ENCODE assay signal across 1 cellular context in the genomic region with DNA sequence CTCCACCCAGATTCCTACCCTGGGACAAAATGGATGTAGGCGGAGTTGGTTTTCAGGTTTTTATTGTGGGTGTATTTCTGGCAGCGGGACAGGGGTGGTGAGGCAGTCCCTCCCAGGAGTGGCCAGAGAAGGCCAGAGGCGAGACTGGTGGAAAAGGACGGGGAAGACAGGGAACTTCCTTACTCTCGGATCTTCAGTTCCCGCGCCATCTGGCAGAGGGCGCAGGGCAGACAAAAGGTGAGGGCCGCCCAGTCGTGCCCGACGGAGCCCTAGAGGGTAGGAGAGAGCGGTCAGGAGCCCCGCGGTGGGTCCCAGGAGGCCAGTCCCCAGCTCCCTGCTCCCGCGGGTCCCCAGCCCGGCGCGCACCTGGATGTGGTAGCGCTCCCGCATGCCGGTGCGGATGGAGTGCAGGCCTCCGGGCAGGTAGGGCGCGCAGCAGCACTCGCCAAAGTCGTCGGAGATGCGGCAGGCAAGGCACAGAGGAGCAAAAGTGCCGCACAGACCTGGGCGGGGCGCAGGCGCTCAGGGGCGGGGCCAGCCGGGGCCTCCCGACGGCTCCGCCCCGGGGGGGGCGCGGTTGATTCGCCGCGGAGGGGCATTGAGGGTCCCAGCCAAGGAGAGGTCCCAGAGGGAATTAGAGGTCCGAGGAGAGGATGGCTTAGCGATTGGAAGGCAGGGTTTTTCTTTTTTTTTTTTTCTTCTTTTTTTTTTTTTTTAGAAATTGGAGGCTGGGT.
TF ChIP-seq lines count a peak whose summit lies in the region.

No MANE protein-coding gene starts in this region.

TF ChIP-seq in HepG2, 621 proteins besides CTCF, POLR2A, EP300 and RAD21 (continues in another document):
- TF ChIP-seq HNRNPK (IDR thresholded peaks at IDR 0.05; ENCODE audit: low read depth, low read length, poor library complexity, severe bottlenecking) (no peak), TBX3 (IDR thresholded peaks at IDR 0.05; ENCODE audit: borderline replicate concordance) (no peak), ZNF616 (CRISPR knock-in tag; IDR thresholded peaks at IDR 0.05; ENCODE audit: low read depth) (no peak), ZFP90 (CRISPR knock-in tag; IDR thresholded peaks at IDR 0.05; ENCODE audit: borderline replicate concordance) (no peak), NR2C2 (CRISPR knock-in tag; IDR thresholded peaks at IDR 0.05; ENCODE audit: borderline replicate concordance) (no peak), NFATC3 (CRISPR knock-in tag; IDR thresholded peaks at IDR 0.05) (0 out of 2 replicates have a peak, but pooled peaks have one; percentile 63), ZNF788 (CRISPR knock-in tag; IDR thresholded peaks at IDR 0.05; ENCODE audit: borderline replicate concordance) (peak; percentile 26; the same call in 1 of the 2 replicates), RFX3 (CRISPR knock-in tag; IDR thresholded peaks at IDR 0.05) (no peak), KLF12 (CRISPR knock-in tag; IDR thresholded peaks at IDR 0.05; ENCODE audit: borderline replicate concordance) (no peak), KLF16 (CRISPR knock-in tag; IDR thresholded peaks at IDR 0.05) (no peak; a peak in 1 of 4 replicates), SIN3B (IDR thresholded peaks at IDR 0.05; ENCODE audit: low read length) (no peak), STAT5B (CRISPR knock-in tag; IDR thresholded peaks at IDR 0.05) (no peak), ZNF34 (CRISPR knock-in tag; IDR thresholded peaks at IDR 0.05; ENCODE audit: borderline replicate concordance) (0 out of 2 replicates have a peak, but pooled peaks have one; percentile 43), ZNF703 (CRISPR knock-in tag; IDR thresholded peaks at IDR 0.05; ENCODE audit: borderline replicate concordance) (no peak), ZNF737 (CRISPR knock-in tag; IDR thresholded peaks at IDR 0.05; ENCODE audit: borderline replicate concordance) (no peak), ZNF589 (CRISPR knock-in tag; conservative IDR thresholded peaks at IDR 0.05) (no peak), NCOA1 (CRISPR knock-in tag; IDR thresholded peaks at IDR 0.05) (no peak)
- TF ChIP-seq, protein P1, sequence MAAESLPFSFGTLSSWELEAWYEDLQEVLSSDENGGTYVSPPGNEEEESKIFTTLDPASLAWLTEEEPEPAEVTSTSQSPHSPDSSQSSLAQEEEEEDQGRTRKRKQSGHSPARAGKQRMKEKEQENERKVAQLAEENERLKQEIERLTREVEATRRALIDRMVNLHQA (CRISPR knock-in tag; IDR thresholded peaks at IDR 0.05) = no peak
- TF ChIP-seq, protein P2, sequence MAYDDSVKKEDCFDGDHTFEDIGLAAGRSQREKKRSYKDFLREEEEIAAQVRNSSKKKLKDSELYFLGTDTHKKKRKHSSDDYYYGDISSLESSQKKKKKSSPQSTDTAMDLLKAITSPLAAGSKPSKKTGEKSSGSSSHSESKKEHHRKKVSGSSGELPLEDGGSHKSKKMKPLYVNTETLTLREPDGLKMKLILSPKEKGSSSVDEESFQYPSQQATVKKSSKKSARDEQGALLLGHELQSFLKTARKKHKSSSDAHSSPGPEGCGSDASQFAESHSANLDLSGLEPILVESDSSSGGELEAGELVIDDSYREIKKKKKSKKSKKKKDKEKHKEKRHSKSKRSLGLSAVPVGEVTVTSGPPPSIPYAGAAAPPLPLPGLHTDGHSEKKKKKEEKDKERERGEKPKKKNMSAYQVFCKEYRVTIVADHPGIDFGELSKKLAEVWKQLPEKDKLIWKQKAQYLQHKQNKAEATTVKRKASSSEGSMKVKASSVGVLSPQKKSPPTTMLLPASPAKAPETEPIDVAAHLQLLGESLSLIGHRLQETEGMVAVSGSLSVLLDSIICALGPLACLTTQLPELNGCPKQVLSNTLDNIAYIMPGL (CRISPR knock-in tag; IDR thresholded peaks at IDR 0.05; ENCODE audit: borderline replicate concordance in 1 of 2, low read depth in 1 of 2) = peak; percentile 62 to 74; a peak in 3 of 4 replicates
- TF ChIP-seq, protein P3, sequence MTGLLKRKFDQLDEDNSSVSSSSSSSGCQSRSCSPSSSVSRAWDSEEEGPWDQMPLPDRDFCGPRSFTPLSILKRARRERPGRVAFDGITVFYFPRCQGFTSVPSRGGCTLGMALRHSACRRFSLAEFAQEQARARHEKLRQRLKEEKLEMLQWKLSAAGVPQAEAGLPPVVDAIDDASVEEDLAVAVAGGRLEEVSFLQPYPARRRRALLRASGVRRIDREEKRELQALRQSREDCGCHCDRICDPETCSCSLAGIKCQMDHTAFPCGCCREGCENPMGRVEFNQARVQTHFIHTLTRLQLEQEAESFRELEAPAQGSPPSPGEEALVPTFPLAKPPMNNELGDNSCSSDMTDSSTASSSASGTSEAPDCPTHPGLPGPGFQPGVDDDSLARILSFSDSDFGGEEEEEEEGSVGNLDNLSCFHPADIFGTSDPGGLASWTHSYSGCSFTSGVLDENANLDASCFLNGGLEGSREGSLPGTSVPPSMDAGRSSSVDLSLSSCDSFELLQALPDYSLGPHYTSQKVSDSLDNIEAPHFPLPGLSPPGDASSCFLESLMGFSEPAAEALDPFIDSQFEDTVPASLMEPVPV (CRISPR knock-in tag; IDR thresholded peaks at IDR 0.05) = no peak
- TF ChIP-seq, protein P4, sequence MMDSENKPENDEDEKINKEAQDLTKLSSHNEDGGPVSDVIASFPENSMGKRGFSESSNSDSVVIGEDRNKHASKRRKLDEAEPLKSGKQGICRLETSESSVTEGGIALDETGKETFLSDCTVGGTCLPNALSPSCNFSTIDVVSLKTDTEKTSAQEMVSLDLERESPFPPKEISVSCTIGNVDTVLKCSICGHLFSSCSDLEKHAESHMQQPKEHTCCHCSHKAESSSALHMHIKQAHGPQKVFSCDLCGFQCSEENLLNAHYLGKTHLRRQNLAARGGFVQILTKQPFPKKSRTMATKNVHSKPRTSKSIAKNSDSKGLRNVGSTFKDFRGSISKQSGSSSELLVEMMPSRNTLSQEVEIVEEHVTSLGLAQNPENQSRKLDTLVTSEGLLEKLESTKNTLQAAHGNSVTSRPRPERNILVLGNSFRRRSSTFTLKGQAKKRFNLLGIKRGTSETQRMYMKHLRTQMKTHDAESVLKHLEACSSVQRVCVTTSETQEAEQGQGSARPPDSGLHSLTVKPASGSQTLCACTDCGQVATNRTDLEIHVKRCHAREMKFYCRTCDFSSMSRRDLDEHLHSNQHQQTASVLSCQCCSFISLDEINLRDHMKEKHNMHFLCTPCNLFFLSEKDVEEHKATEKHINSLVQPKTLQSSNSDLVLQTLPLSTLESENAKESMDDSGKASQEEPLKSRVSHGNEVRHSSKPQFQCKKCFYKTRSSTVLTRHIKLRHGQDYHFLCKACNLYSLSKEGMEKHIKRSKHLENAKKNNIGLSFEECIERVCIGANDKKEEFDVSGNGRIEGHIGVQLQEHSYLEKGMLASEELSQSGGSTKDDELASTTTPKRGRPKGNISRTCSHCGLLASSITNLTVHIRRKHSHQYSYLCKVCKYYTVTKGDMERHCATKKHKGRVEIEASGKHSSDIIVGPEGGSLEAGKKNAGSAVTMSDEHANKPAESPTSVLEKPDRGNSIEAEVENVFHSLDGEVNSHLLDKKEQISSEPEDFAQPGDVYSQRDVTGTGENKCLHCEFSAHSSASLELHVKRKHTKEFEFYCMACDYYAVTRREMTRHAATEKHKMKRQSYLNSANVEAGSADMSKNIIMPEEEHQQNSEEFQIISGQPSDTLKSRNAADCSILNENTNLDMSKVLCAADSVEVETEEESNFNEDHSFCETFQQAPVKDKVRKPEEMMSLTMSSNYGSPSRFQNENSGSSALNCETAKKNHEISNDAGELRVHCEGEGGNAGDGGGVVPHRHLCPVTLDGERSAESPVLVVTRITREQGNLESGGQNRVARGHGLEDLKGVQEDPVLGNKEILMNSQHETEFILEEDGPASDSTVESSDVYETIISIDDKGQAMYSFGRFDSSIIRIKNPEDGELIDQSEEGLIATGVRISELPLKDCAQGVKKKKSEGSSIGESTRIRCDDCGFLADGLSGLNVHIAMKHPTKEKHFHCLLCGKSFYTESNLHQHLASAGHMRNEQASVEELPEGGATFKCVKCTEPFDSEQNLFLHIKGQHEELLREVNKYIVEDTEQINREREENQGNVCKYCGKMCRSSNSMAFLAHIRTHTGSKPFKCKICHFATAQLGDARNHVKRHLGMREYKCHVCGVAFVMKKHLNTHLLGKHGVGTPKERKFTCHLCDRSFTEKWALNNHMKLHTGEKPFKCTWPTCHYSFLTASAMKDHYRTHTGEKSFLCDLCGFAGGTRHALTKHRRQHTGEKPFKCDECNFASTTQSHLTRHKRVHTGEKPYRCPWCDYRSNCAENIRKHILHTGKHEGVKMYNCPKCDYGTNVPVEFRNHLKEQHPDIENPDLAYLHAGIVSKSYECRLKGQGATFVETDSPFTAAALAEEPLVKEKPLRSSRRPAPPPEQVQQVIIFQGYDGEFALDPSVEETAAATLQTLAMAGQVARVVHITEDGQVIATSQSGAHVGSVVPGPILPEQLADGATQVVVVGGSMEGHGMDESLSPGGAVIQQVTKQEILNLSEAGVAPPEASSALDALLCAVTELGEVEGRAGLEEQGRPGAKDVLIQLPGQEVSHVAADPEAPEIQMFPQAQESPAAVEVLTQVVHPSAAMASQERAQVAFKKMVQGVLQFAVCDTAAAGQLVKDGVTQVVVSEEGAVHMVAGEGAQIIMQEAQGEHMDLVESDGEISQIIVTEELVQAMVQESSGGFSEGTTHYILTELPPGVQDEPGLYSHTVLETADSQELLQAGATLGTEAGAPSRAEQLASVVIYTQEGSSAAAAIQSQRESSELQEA (CRISPR knock-in tag; IDR thresholded peaks at IDR 0.05; ENCODE audit: not compliant biosample characterization) = peak; percentile 24
- TF ChIP-seq, protein P5, sequence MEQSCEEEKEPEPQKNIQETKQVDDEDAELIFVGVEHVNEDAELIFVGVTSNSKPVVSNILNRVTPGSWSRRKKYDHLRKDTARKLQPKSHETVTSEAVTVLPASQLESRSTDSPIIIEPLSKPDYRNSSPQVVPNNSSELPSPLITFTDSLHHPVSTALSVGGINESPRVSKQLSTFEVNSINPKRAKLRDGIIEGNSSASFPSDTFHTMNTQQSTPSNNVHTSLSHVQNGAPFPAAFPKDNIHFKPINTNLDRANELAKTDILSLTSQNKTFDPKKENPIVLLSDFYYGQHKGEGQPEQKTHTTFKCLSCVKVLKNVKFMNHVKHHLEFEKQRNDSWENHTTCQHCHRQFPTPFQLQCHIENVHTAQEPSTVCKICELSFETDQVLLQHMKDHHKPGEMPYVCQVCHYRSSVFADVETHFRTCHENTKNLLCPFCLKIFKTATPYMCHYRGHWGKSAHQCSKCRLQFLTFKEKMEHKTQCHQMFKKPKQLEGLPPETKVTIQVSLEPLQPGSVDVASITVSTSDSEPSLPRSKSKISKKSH (CRISPR knock-in tag; IDR thresholded peaks at IDR 0.05; ENCODE audit: borderline replicate concordance) = no peak
- TF ChIP-seq, protein P6, sequence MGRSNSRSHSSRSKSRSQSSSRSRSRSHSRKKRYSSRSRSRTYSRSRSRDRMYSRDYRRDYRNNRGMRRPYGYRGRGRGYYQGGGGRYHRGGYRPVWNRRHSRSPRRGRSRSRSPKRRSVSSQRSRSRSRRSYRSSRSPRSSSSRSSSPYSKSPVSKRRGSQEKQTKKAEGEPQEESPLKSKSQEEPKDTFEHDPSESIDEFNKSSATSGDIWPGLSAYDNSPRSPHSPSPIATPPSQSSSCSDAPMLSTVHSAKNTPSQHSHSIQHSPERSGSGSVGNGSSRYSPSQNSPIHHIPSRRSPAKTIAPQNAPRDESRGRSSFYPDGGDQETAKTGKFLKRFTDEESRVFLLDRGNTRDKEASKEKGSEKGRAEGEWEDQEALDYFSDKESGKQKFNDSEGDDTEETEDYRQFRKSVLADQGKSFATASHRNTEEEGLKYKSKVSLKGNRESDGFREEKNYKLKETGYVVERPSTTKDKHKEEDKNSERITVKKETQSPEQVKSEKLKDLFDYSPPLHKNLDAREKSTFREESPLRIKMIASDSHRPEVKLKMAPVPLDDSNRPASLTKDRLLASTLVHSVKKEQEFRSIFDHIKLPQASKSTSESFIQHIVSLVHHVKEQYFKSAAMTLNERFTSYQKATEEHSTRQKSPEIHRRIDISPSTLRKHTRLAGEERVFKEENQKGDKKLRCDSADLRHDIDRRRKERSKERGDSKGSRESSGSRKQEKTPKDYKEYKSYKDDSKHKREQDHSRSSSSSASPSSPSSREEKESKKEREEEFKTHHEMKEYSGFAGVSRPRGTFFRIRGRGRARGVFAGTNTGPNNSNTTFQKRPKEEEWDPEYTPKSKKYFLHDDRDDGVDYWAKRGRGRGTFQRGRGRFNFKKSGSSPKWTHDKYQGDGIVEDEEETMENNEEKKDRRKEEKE (IDR thresholded peaks at IDR 0.05) = no peak
- TF ChIP-seq, protein P7, sequence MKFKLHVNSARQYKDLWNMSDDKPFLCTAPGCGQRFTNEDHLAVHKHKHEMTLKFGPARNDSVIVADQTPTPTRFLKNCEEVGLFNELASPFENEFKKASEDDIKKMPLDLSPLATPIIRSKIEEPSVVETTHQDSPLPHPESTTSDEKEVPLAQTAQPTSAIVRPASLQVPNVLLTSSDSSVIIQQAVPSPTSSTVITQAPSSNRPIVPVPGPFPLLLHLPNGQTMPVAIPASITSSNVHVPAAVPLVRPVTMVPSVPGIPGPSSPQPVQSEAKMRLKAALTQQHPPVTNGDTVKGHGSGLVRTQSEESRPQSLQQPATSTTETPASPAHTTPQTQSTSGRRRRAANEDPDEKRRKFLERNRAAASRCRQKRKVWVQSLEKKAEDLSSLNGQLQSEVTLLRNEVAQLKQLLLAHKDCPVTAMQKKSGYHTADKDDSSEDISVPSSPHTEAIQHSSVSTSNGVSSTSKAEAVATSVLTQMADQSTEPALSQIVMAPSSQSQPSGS (CRISPR knock-in tag; IDR thresholded peaks at IDR 0.05) = no peak
- TF ChIP-seq, protein P8, sequence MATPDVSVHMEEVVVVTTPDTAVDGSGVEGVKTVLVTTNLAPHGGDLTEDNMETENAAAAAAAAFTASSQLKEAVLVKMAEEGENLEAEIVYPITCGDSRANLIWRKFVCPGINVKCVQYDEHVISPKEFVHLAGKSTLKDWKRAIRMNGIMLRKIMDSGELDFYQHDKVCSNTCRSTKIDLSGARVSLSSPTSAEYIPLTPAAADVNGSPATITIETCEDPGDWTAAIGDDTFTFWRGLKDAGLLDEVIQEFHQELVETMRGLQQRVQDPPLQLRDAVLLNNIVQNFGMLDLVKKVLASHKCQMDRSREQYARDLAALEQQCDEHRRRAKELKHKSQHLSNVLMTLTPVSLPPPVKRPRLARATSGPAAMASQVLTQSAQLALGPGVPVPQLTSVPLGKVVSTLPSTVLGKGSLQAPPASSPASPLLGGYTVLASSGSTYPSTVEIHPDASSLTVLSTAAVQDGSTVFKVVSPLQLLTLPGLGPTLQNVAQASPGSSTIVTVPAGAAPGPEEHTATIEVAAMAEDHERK (CRISPR knock-in tag; IDR thresholded peaks at IDR 0.05; ENCODE audit: low read depth) = no peak
- TF ChIP-seq, protein P9, sequence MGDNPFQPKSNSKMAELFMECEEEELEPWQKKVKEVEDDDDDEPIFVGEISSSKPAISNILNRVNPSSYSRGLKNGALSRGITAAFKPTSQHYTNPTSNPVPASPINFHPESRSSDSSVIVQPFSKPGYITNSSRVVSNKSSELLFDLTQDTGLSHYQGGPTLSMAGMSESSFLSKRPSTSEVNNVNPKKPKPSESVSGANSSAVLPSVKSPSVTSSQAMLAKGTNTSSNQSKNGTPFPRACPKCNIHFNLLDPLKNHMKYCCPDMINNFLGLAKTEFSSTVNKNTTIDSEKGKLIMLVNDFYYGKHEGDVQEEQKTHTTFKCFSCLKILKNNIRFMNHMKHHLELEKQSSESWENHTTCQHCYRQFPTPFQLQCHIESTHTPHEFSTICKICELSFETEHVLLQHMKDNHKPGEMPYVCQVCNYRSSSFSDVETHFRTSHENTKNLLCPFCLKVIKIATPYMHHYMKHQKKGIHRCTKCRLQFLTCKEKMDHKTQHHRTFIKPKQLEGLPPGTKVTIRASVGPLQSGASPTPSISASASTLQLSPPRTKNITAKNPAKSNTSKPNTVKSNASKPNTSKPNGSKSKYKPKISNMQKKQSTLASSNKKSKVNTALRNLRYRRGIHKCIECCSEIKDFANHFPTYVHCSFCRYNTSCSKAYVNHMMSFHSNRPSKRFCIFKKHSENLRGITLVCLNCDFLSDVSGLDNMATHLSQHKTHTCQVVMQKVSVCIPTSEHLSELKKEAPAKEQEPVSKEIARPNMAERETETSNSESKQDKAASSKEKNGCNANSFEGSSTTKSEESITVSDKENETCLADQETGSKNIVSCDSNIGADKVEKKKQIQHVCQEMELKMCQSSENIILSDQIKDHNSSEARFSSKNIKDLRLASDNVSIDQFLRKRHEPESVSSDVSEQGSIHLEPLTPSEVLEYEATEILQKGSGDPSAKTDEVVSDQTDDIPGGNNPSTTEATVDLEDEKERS (CRISPR knock-in tag; IDR thresholded peaks at IDR 0.05) = 0 out of 2 replicates have a peak, but pooled peaks have one; percentile 52
